In genomic region chr13:57438072-57438471, GRCh38 we compare ENCODE assay signal across 22 cellular contexts.
"Had no signal": no experiment of that assay in that cellular context is flagged by ENCODE, and none has a peak within 500 bp of the region (broad histone marks: within the 10 kb centered on the region; RNA-seq: fewer than 3 reads in every experiment).

No MANE protein-coding gene starts in this region.

- H3K27me3 ChIP-seq: MG63, SJSA1 had no signal

- H3K9me3 ChIP-seq: MG63, SJSA1 had no signal

- H3K4me3 ChIP-seq: MG63, SJSA1, SK-N-MC had no signal

- H3K4me1 ChIP-seq: SJSA1 had no signal

- DNase-seq: IMR-90, Karpas-422, KG1, MG63, NCI-H1092 treated with DMSO at 0.1 percent for 48 hours, NCI-H1436, NCI-H187, NCI-H2029, NCI-H2081 treated with DMSO at 0.1 percent for 48 hours, NCI-H2171, NCI-H226, NCI-H446, NCI-H510A, NCI-H524 treated with DMSO at 0.1 percent for 48 hours, NCI-H69, NCI-H774, Right ventricle myocardium superior, RPMI8226, SIG-M5 had no signal

- H3K27ac ChIP-seq: SJSA1, SK-N-MC had no signal

- H3K36me3 ChIP-seq: MG63, SJSA1 had no signal

- ATAC-seq: HepG2 had no signal
